In the genomic region with DNA sequence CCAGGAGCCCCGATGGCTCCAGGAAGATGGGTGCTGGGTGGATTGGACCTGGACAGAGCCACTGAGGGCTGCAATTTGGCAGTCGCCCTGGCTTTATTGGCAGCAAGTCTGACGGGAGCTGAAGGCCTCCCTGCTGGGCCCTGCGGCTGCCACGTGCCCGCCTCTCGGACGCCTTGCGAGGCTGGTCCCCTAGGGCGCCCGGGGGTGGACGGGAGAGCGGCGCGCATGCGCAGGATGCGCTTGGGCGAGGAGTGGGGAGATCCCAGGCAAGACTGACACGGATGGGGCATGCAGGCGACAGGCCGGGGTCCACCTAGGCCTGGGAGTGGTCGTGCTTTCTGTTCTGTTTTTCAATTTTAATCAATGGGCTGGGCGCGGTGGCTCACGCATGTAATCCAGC, we compare ENCODE assay signal across 18 cellular contexts.
"Had no signal": no experiment of that assay in that cellular context is flagged by ENCODE, and none has a peak within 500 bp of the region (broad histone marks: within the 10 kb centered on the region; RNA-seq: fewer than 3 reads in every experiment).

No MANE protein-coding gene starts in this region.

- H3K9me3 ChIP-seq: MG63, SJSA1 had no signal

- H3K27ac ChIP-seq: SJSA1, SK-N-MC had no signal

- DNase-seq: Karpas-422, KG1, NCI-H1092, NCI-H1417 treated with DMSO at 0.1 percent for 48 hours, NCI-H146, NCI-H1694 treated with DMSO at 0.1 percent for 48 hours, NCI-H1930, NCI-H2107, NCI-H2227 treated with DMSO at 0.1 percent for 48 hours, NCI-H510A, NCI-H524 treated with DMSO at 0.1 percent for 48 hours, NCI-H774, RPMI8226, SIG-M5 had no signal

- H3K27me3 ChIP-seq: MG63, SJSA1 had no signal

- H3K4me3 ChIP-seq: MG63, SJSA1, SK-N-MC had no signal

- FAIRE-seq: RCC 7860 had no signal

- H3K36me3 ChIP-seq: MG63, SJSA1 had no signal
